In the genomic region with DNA sequence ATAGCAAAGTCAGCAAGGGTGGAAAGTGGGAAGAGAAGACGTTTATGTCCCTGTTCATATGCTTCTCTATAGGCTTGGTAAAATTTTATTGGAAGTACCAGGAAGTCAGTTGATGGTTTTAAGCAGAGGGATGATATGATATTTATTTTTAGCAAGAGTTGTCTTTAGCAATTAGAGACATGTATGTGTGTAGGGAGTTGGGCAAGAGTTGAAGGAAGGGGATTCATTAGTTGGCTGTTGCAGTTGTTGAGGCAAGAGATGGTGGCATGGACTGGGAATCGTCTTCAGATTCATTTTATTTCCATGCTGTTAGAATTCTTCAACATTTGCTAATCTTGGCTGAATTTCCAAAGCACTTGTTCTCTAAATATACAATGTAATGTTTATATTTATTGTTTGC, we compare ENCODE assay signal across 21 cellular contexts.
DNase-seq lines count a peak whose midpoint lies in the region; ATAC-seq, FAIRE-seq and TF ChIP-seq lines count a peak whose summit lies in the region.
"Had no signal": no experiment of that assay in that cellular context is flagged by ENCODE, and none has a peak within 500 bp of the region (broad histone marks: within the 10 kb centered on the region; RNA-seq: fewer than 3 reads in every experiment).

No MANE protein-coding gene starts in this region.

- no peak for TF ChIP-seq EP300 in GM12878 (IDR thresholded peaks at IDR 0.05; ENCODE audit: borderline replicate concordance in 1 of 2, control insufficient read depth in 1 of 2, low read depth in 2 of 2, low read length in 2 of 2)

- CTCF ChIA-PET in GM12878 (lab: Yijun Ruan, JAX): interaction anchor here (0.8 to 1.0 kb wide), 2 partner anchors 11 to 12 kb away, joined by 3 read pairs; no protein-coding TSS in a partner anchor
- CTCF ChIA-PET in mammary epithelial cell (lab: Charles Lee; ENCODE audit: low non-redundant PET): interaction anchor here (0.7 kb wide), 1 partner anchor 552 kb away, joined by 4 read pairs; no protein-coding TSS in a partner anchor
- CTCF ChIA-PET in A673 (lab: Charles Lee): no interaction called here

- H3K9ac ChIP-seq in GM12878 (ENCODE audit: control insufficient read depth, insufficient read depth, low read length) (no peak overlapping the region), mammary epithelial cell (ENCODE audit: insufficient read depth, low read length) (no peak overlapping the region)
- H3K9ac ChIP-seq: GM23248 had no signal

- TF ChIP-seq RAD21 in GM12878 (IDR thresholded peaks at IDR 0.05; ENCODE audit: insufficient read depth, low read depth, low read length): no peak

- POLR2A ChIA-PET in GM12878 (lab: Charles Lee) (no interaction called here), A673 (lab: Charles Lee; ENCODE audit: low non-redundant PET) (no interaction called here)

- H3K79me2 ChIP-seq in GM12878 (ENCODE audit: control insufficient read depth, insufficient read depth, low read length) (peaks cover 38% of the 10 kb centered on the region), mammary epithelial cell (ENCODE audit: insufficient read depth, low read length) (peaks cover 96% of the 10 kb centered on the region)

- dilution Hi-C loops in mammary epithelial cell (cut with HindIII; ENCODE audit: low sequenced_read_pairs): no loop called here

- WGBS in GM12878 (ENCODE audit: insufficient coverage, insufficient replicate concordance, low lambda C conversion rate, missing lambda C conversion rate): 97% methylated on average over 2 of the region's 2 CpGs
- 60% methylated on average over 2 of the region's 2 CpGs for WGBS in mammary epithelial cell (ENCODE audit: low coverage, missing lambda C conversion rate)

- in situ Hi-C loops in GM12878 (cut with MboI) (no loop called here), mammary epithelial cell (cut with MboI; ENCODE audit: low sequenced_read_pairs in 2 of 2) (no loop called here)

- H3K4me1 ChIP-seq in cardiac muscle cell (ENCODE audit: low read depth) (peaks cover 28% of the 10 kb centered on the region), GM12878 (ENCODE audit: control insufficient read depth, insufficient read depth, low read length) (no peaks in the 10 kb centered on the region), mammary epithelial cell (ENCODE audit: insufficient read depth, low read length) (no peaks in the 10 kb centered on the region), A673 (ENCODE audit: insufficient read depth, low read length, poor library complexity, severe bottlenecking) (no peaks in the 10 kb centered on the region)
- H3K4me1 ChIP-seq: A549 had no signal

- intact Hi-C loops in left cardiac atrium (cut with DNase I) (no loop called here), GM12878 (cut with micrococcal nuclease; ENCODE audit: unreplicated experiment) (no loop called here), left ventricle myocardium superior (cut with micrococcal nuclease) (no loop called here), mammary epithelial cell (cut with micrococcal nuclease) (no loop called here), A673 (cut with micrococcal nuclease; ENCODE audit: unreplicated experiment) (no loop called here)

- RAD21 ChIA-PET in GM12878 (lab: Charles Lee; ENCODE audit: unreplicated experiment): no interaction called here

- ATAC-seq in left cardiac atrium: no peak
- no peak for ATAC-seq in GM12878
- peak; percentile 22 for ATAC-seq in left ventricle myocardium superior
- ATAC-seq: A549 had no signal

- TF ChIP-seq POLR2A in GM12878 (IDR thresholded peaks at IDR 0.05; ENCODE audit: low read depth, low read length): no peak

- no peak for TF ChIP-seq CTCF in cardiac muscle cell (IDR thresholded peaks at IDR 0.05; ENCODE audit: low read depth, low read length)
- no peak for TF ChIP-seq CTCF in GM12878 (IDR thresholded peaks at IDR 0.05 in 2 of 3, conservative IDR thresholded peaks at IDR 0.05 in 1 of 3; ENCODE audit: control insufficient read depth in 2 of 3, extremely low read depth in 1 of 3, insufficient read depth in 1 of 3, low read depth in 3 of 3, low read length in 3 of 3)
- TF ChIP-seq CTCF in mammary epithelial cell (conservative IDR thresholded peaks at IDR 0.05 in 1 of 2, IDR thresholded peaks at IDR 0.05 in 1 of 2; ENCODE audit: extremely low read depth in 1 of 2, insufficient read depth in 1 of 2, low read depth in 1 of 2, low read length in 2 of 2): no peak
- no peak for TF ChIP-seq CTCF in A673 (conservative IDR thresholded peaks at IDR 0.05; ENCODE audit: low read depth, low read length)

- H3K27me3 ChIP-seq in cardiac muscle cell (no peaks in the 10 kb centered on the region), GM12878 (replicated peaks in 1 of 2; ENCODE audit: control insufficient read depth in 2 of 2, insufficient read depth in 2 of 2, low read length in 1 of 2) (no peaks in the 10 kb centered on the region), mammary epithelial cell (ENCODE audit: insufficient read depth, low read length) (no peaks in the 10 kb centered on the region), A673 (replicated peaks; ENCODE audit: insufficient read depth, low read depth, low read length, poor library complexity) (no peaks in the 10 kb centered on the region)

- H3K4me3 ChIP-seq in cardiac muscle cell (no peak overlapping the region), GM12878 (no peak overlapping the region), mammary epithelial cell (replicated peaks in 1 of 3; ENCODE audit: insufficient read depth in 1 of 3, low read depth in 2 of 3, low read length in 3 of 3) (no peak overlapping the region), A673 (ENCODE audit: low read depth, low read length, poor library complexity, severe bottlenecking) (no peak overlapping the region)
- H3K4me3 ChIP-seq: A549, GM23248, SK-N-MC had no signal

- no TSS peak for BruUV-seq in GM12878 (replicated peaks; lab: Mats Ljungman, UMichigan)
- BruUV-seq in mammary epithelial cell (replicated peaks; lab: Mats Ljungman, UMichigan): no TSS peak
- no TSS peak for BruUV-seq in A673 (replicated peaks; lab: Mats Ljungman, UMichigan)

- H3K36me3 ChIP-seq in cardiac muscle cell (no peaks in the 10 kb centered on the region), GM12878 (ENCODE audit: control insufficient read depth in 2 of 2, insufficient read depth in 2 of 2, low read length in 1 of 2) (no peaks in the 10 kb centered on the region; a peak in 1 of 4 replicates), mammary epithelial cell (ENCODE audit: insufficient read depth, low read length) (no peaks in the 10 kb centered on the region), A673 (ENCODE audit: insufficient read depth, low read length, poor library complexity, severe bottlenecking) (peaks cover 5% of the 10 kb centered on the region)

- peak overlapping the region; percentile 58 for H3K27ac ChIP-seq in cardiac muscle cell
- H3K27ac ChIP-seq in GM12878 (ENCODE audit: control insufficient read depth, insufficient read depth): no peak overlapping the region
- no peak overlapping the region for H3K27ac ChIP-seq in mammary epithelial cell (ENCODE audit: insufficient read depth, low read depth, low read length)
- no peak overlapping the region for H3K27ac ChIP-seq in A673 (ENCODE audit: low read depth, low read length, poor library complexity, severe bottlenecking)
- H3K27ac ChIP-seq: A549, GM23248, HL-60, SK-N-MC had no signal

- DNase-seq in cardiac muscle cell (ENCODE audit: low read depth in 1 of 2, low spot score in 1 of 2): no peak
- DNase-seq in left cardiac atrium: no peak
- no peak for DNase-seq in GM12878 (ENCODE audit: low read depth, low spot score)
- DNase-seq in left ventricle myocardium superior: no peak
- DNase-seq in mammary epithelial cell: no peak
- no peak for DNase-seq in medulla oblongata (ENCODE audit: extremely low spot score)
- DNase-seq in DMS53 treated with DMSO at 0.1 percent for 48 hours (lab: John Stamatoyannopoulos, UW; ENCODE audit: unreplicated experiment): no peak
- DNase-seq in A673 (ENCODE audit: low spot score): no peak
- DNase-seq: CD4-positive, alpha-beta memory T cell; DND-41; GF-D8; GM23248; KBM-7; NCI-H1105 treated with DMSO at 0.1 percent for 48 hours; NCI-H1930; NCI-H2171; RPMI8226 had no signal

- H4K20me1 ChIP-seq in GM12878 (ENCODE audit: control insufficient read depth, insufficient read depth) (no peaks in the 10 kb centered on the region), mammary epithelial cell (ENCODE audit: insufficient read depth, low read length) (no peaks in the 10 kb centered on the region)

- H3K9me3 ChIP-seq in cardiac muscle cell (ENCODE audit: low read depth): no peaks in the 10 kb centered on the region
- H3K9me3 ChIP-seq in GM12878 (replicated peaks; ENCODE audit: control insufficient read depth, insufficient read depth, low read length): peaks cover 11% of the 10 kb centered on the region
- no peaks in the 10 kb centered on the region for H3K9me3 ChIP-seq in mammary epithelial cell (replicated peaks; ENCODE audit: insufficient read depth, low read length)
- H3K9me3 ChIP-seq in A673 (ENCODE audit: low read depth, low read length, poor library complexity, severe bottlenecking): peaks cover 11% of the 10 kb centered on the region

- H3K4me2 ChIP-seq in GM12878 (ENCODE audit: control insufficient read depth, insufficient read depth) (no peak overlapping the region), mammary epithelial cell (ENCODE audit: insufficient read depth, low read depth, low read length) (no peak overlapping the region)
- H3K4me2 ChIP-seq: A549 had no signal

- H2AFZ ChIP-seq in GM12878 (ENCODE audit: control insufficient read depth, low read depth, low read length): no peak overlapping the region
- H2AFZ ChIP-seq in mammary epithelial cell (ENCODE audit: low read depth, low read length): no peak overlapping the region
- H2AFZ ChIP-seq: GM23248 had no signal

- SMC1A ChIA-PET in GM12878 (lab: Charles Lee; ENCODE audit: uncharacterized antibody, unreplicated experiment): no interaction called here

- peak; percentile 59 for FAIRE-seq in GM12878 (lab: Jason Lieb, UNC)
- FAIRE-seq: A549, D721Med had no signal

TF ChIP-seq in GM12878, 131 proteins besides CTCF, POLR2A, EP300 and RAD21 (continues in another document):
- TF ChIP-seq ZZZ3 (IDR thresholded peaks at IDR 0.05; ENCODE audit: control insufficient read depth, insufficient read length, low read depth): no peak
- TF ChIP-seq BACH1 (IDR thresholded peaks at IDR 0.05; ENCODE audit: borderline replicate concordance): no peak
